1 cellular context compared by ENCODE assay signal in genomic region chr18:3604626-3605408, GRCh38.
A peak's percentile ranks its signal among the peaks of the same experiment; 100 is the strongest.
TF ChIP-seq lines count a peak whose summit lies in the region.

No MANE protein-coding gene starts in this region.

TF ChIP-seq in SK-N-SH, 30 proteins besides CTCF, POLR2A, EP300 and RAD21 (continued from another document):
- peak; percentile 86 for TF ChIP-seq TCF12 (IDR thresholded peaks at IDR 0.05)
- no peak for TF ChIP-seq MXI1 (IDR thresholded peaks at IDR 0.05; ENCODE audit: low read depth, low read length)
- peak; percentile 86 for TF ChIP-seq FOSL2 (IDR thresholded peaks at IDR 0.05; ENCODE audit: borderline replicate concordance, low read depth)
- TF ChIP-seq TEAD4 (IDR thresholded peaks at IDR 0.05; ENCODE audit: borderline replicate concordance, insufficient read depth): peak; percentile 48; the same call in 1 of the 2 replicates
- peak; percentile 16; the same call in 1 of the 2 replicates for TF ChIP-seq MEF2A (IDR thresholded peaks at IDR 0.05; ENCODE audit: borderline replicate concordance, low read depth)
- peak; percentile 65; the same call in 1 of the 2 replicates for TF ChIP-seq RXRA (IDR thresholded peaks at IDR 0.05; ENCODE audit: borderline replicate concordance, low read depth)
- TF ChIP-seq GATA2 (CRISPR knock-in tag; IDR thresholded peaks at IDR 0.05): no peak
